ENCODE assay signal across 19 cellular contexts in genomic region chr20:17343091-17343490, GRCh38.
DNase-seq lines count a peak whose midpoint lies in the region; TF ChIP-seq lines count a peak whose summit lies in the region.
"Had no signal": no experiment of that assay in that cellular context is flagged by ENCODE, and none has a peak within 500 bp of the region (broad histone marks: within the 10 kb centered on the region; RNA-seq: fewer than 3 reads in every experiment).

No MANE protein-coding gene starts in this region.

- H3K4me2 ChIP-seq in fibroblast of lung (ENCODE audit: extremely low read depth, insufficient read depth, low read length) = no peak overlapping the region
- H3K4me2 ChIP-seq in neural cell (ENCODE audit: low read length) = no peak overlapping the region

- no peak for TF ChIP-seq EP300 in neural cell (conservative IDR thresholded peaks at IDR 0.05; ENCODE audit: poor library complexity, severe bottlenecking)

- peaks cover 2% of the 10 kb centered on the region for H3K27me3 Mint-ChIP-seq in activated T-cell treated with anti-CD3 and anti-CD28 coated beads, Interleukin-2, amount 50 U/mL, for 24 hours

- H3K36me3 ChIP-seq in A673 (ENCODE audit: insufficient read depth, low read length, poor library complexity, severe bottlenecking) (peaks cover 4% of the 10 kb centered on the region), SK-N-MC (ENCODE audit: insufficient read depth, low read length) (no peaks in the 10 kb centered on the region), fibroblast of lung (ENCODE audit: control insufficient read depth, insufficient read depth, low read length) (no peaks in the 10 kb centered on the region), neural cell (ENCODE audit: insufficient read depth, low read length) (no peaks in the 10 kb centered on the region), right atrium auricular region (no peaks in the 10 kb centered on the region)
- H3K36me3 ChIP-seq: HAP-1 had no signal

- no peak overlapping the region for H2AFZ ChIP-seq in fibroblast of lung (ENCODE audit: low read length)
- no peak overlapping the region for H2AFZ ChIP-seq in neural cell (ENCODE audit: low read depth, low read length)

- no peaks in the 10 kb centered on the region for H3K4me1 Mint-ChIP-seq in activated T-cell treated with anti-CD3 and anti-CD28 coated beads, Interleukin-2, amount 50 U/mL, for 24 hours (ENCODE audit: low read depth)
- H3K4me1 Mint-ChIP-seq: CD4-positive, alpha-beta memory T cell had no signal

- no peaks in the 10 kb centered on the region for H3K27me3 ChIP-seq in A673 (replicated peaks; ENCODE audit: insufficient read depth, low read depth, low read length, poor library complexity)
- H3K27me3 ChIP-seq in fibroblast of lung (ENCODE audit: control insufficient read depth, insufficient read depth, low read length) = no peaks in the 10 kb centered on the region
- no peaks in the 10 kb centered on the region for H3K27me3 ChIP-seq in neural cell (ENCODE audit: insufficient read depth, low read depth, low read length)
- H3K27me3 ChIP-seq in right atrium auricular region = no peaks in the 10 kb centered on the region

- H3K4me3 Mint-ChIP-seq in activated T-cell treated with anti-CD3 and anti-CD28 coated beads, Interleukin-2, amount 50 U/mL, for 24 hours = no peak overlapping the region
- H3K4me3 Mint-ChIP-seq: CD4-positive, alpha-beta memory T cell; HFFc6 had no signal

- H3K36me3 Mint-ChIP-seq in activated T-cell treated with anti-CD3 and anti-CD28 coated beads, Interleukin-2, amount 50 U/mL, for 24 hours (ENCODE audit: low read depth) = no peaks in the 10 kb centered on the region
- H3K36me3 Mint-ChIP-seq: CD4-positive, alpha-beta memory T cell had no signal

- no peaks in the 10 kb centered on the region for H3F3A ChIP-seq in neural cell (ENCODE audit: insufficient read depth, low read length, poor library complexity, severe bottlenecking)

- no peak for TF ChIP-seq RAD21 in neural cell (conservative IDR thresholded peaks at IDR 0.05)

- H3K4me1 ChIP-seq in A673 (ENCODE audit: insufficient read depth, low read length, poor library complexity, severe bottlenecking) = peaks cover 69% of the 10 kb centered on the region
- peaks cover 14% of the 10 kb centered on the region for H3K4me1 ChIP-seq in fibroblast of lung (ENCODE audit: control insufficient read depth, extremely low read depth, insufficient read depth, low read length)
- no peaks in the 10 kb centered on the region for H3K4me1 ChIP-seq in right atrium auricular region
- H3K4me1 ChIP-seq: HAP-1 had no signal

- no peak overlapping the region for H3K27ac Mint-ChIP-seq in activated T-cell treated with anti-CD3 and anti-CD28 coated beads, Interleukin-2, amount 50 U/mL, for 24 hours
- H3K27ac Mint-ChIP-seq: CD4-positive, alpha-beta memory T cell; HFFc6 had no signal

- no peaks in the 10 kb centered on the region for H3K9me3 Mint-ChIP-seq in activated T-cell treated with anti-CD3 and anti-CD28 coated beads, Interleukin-2, amount 50 U/mL, for 24 hours

- peak overlapping the region; percentile 6 for H3K4me3 ChIP-seq in A673 (ENCODE audit: low read depth, low read length, poor library complexity, severe bottlenecking)
- no peak overlapping the region for H3K4me3 ChIP-seq in SK-N-MC
- no peak overlapping the region for H3K4me3 ChIP-seq in fibroblast of lung (replicated peaks in 1 of 4; ENCODE audit: control extremely low read depth in 1 of 4, insufficient read depth in 1 of 4, low read depth in 3 of 4, low read length in 4 of 4)
- no peak overlapping the region for H3K4me3 ChIP-seq in neural cell (ENCODE audit: low read length)
- H3K4me3 ChIP-seq in right atrium auricular region = no peak overlapping the region
- H3K4me3 ChIP-seq: HAP-1 had no signal

- TF ChIP-seq CTCF in A673 (conservative IDR thresholded peaks at IDR 0.05; ENCODE audit: low read depth, low read length) (no peak), fibroblast of lung (conservative IDR thresholded peaks at IDR 0.05 in 1 of 2, IDR thresholded peaks at IDR 0.05 in 1 of 2; ENCODE audit: low read depth in 1 of 2, low read length in 2 of 2) (no peak), neural cell (IDR thresholded peaks at IDR 0.05; ENCODE audit: poor library complexity, severe bottlenecking) (no peak), right atrium auricular region (IDR thresholded peaks at IDR 0.05) (no peak)

- H3K9me2 ChIP-seq in neural cell (ENCODE audit: insufficient read depth, low read length) = no peaks in the 10 kb centered on the region

- H3K27ac ChIP-seq in A673 (ENCODE audit: low read depth, low read length, poor library complexity, severe bottlenecking) (peak overlapping the region; percentile 69), SK-N-MC (peak overlapping the region; percentile 56; the same call in 1 of the 2 replicates), fibroblast of lung (ENCODE audit: insufficient read depth, low read length) (peak overlapping the region; percentile 51), neural cell (ENCODE audit: low read length) (peak overlapping the region; percentile 28), right atrium auricular region (no peak overlapping the region)
- H3K27ac ChIP-seq: 22Rv1 had no signal

- no peaks in the 10 kb centered on the region for H3K9me3 ChIP-seq in A673 (ENCODE audit: low read depth, low read length, poor library complexity, severe bottlenecking)
- no peaks in the 10 kb centered on the region for H3K9me3 ChIP-seq in SK-N-MC (ENCODE audit: low read depth, low read length)
- H3K9me3 ChIP-seq in fibroblast of lung (ENCODE audit: control insufficient read depth, insufficient read depth, low read depth, low read length) = no peaks in the 10 kb centered on the region
- H3K9me3 ChIP-seq in neural cell (ENCODE audit: low read length) = no peaks in the 10 kb centered on the region
- peaks cover 0 to 4% of the 10 kb centered on the region in 2 donors for H3K9me3 ChIP-seq in right atrium auricular region
- H3K9me3 ChIP-seq: HAP-1 had no signal

- CTCF ChIA-PET in A673 (lab: Charles Lee) = no interaction called here

- DNase-seq in A673 (ENCODE audit: low spot score) (no peak), SK-N-MC (ENCODE audit: low read depth, low spot score) (no peak), fibroblast of lung (ENCODE audit: low read depth in 2 of 2) (no peak), RKO (ENCODE audit: low spot score) (no peak), right atrium auricular region (ENCODE audit: low spot score) (no peak)
- DNase-seq in stimulated activated CD4-positive, alpha-beta T cell treated with anti-CD3 and anti-CD28 coated beads, Interleukin-12 subunit alpha, Interleukin-12 subunit beta, amount 100 ng/mL, for 4 hours = no peak
- no peak for DNase-seq in activated T-cell treated with anti-CD3 and anti-CD28 coated beads, Interleukin-2, amount 50 U/mL, for 24 hours
- DNase-seq: C1 segment of cervical spinal cord; Calu3; CD4-positive, alpha-beta memory T cell; COR-L47; DMS53; DMS79 treated with DMSO at 0.1 percent for 48 hours; GF-D8; GOT3; HFFc6 had no signal

- BruUV-seq in A673 (replicated peaks; lab: Mats Ljungman, UMichigan) = no TSS peak

- POLR2A ChIA-PET in A673 (lab: Charles Lee; ENCODE audit: low non-redundant PET) = no interaction called here

- H4K20me1 ChIP-seq in fibroblast of lung (ENCODE audit: control insufficient read depth, extremely low read depth, insufficient read depth, low read length) = no peaks in the 10 kb centered on the region
- no peaks in the 10 kb centered on the region for H4K20me1 ChIP-seq in neural cell (ENCODE audit: insufficient read depth)

- H3K79me2 ChIP-seq in fibroblast of lung (ENCODE audit: control insufficient read depth, insufficient read depth, low read length) = no peaks in the 10 kb centered on the region
- no peaks in the 10 kb centered on the region for H3K79me2 ChIP-seq in neural cell (replicated peaks; ENCODE audit: insufficient read depth, low read length)

- no peak overlapping the region for H3K9ac ChIP-seq in SK-N-MC (ENCODE audit: insufficient read length)
- no peak overlapping the region for H3K9ac ChIP-seq in fibroblast of lung (ENCODE audit: insufficient read depth, low read length)
- H3K9ac ChIP-seq in neural cell (ENCODE audit: low read length) = no peak overlapping the region

- intact Hi-C loops in A673 (cut with micrococcal nuclease; ENCODE audit: unreplicated experiment) = no loop called here

TF ChIP-seq in neural cell, 6 proteins besides CTCF, POLR2A, EP300 and RAD21:
- no peak for TF ChIP-seq REST (IDR thresholded peaks at IDR 0.05; ENCODE audit: borderline replicate concordance)

Comparison
In these comparisons a context has a peak if more than half of its experiments do, and no peak if none do; other contexts are left out.
1. H3K27ac ChIP-seq: peak in A673 (single experiment), SK-N-MC (single experiment), fibroblast of lung (single experiment) and neural cell (single experiment); none in right atrium auricular region (0 of 2).